ENCODE assay signal across 8 cellular contexts in genomic region chr1:117368116-117369108, GRCh38. TPM values are rescaled to one million over a fixed set of nuclear protein-coding genes. Genes with fewer than 3 reads are reported as not detected.
DNase-seq lines count a peak whose midpoint lies in the region; ATAC-seq and TF ChIP-seq lines count a peak whose summit lies in the region.

No MANE protein-coding gene starts in this region.

- H3K27ac ChIP-seq in SK-N-SH (ENCODE audit: low read depth in 2 of 2, low read length in 1 of 2) = peak overlapping the region in 1 of 2 experiments; percentile 77; a peak in 1 of 4 replicates
- H3K27ac ChIP-seq in neuronal stem cell (replicated peaks; ENCODE audit: low read length) = no peak overlapping the region

- H4K91ac ChIP-seq in neuronal stem cell (ENCODE audit: low read depth, low read length, poor library complexity) = no peak overlapping the region

- H3K79me2 ChIP-seq in SK-N-SH (ENCODE audit: insufficient read depth) = peaks cover 60% of the 10 kb centered on the region

- H2BK5ac ChIP-seq in neuronal stem cell (ENCODE audit: low read length) = no peak overlapping the region

- no peaks in the 10 kb centered on the region for H3K36me3 ChIP-seq in H7 (replicated peaks; ENCODE audit: control insufficient read depth, insufficient read depth, low read length)
- H3K36me3 ChIP-seq in SK-N-SH (replicated peaks in 1 of 2; ENCODE audit: control insufficient read depth in 1 of 2, insufficient read depth in 2 of 2, low read length in 1 of 2) = peaks cover 0 to 2% of the 10 kb centered on the region in 2 experiments
- H3K36me3 ChIP-seq in neuronal stem cell (replicated peaks in 1 of 2; ENCODE audit: control insufficient read depth in 2 of 2, insufficient read depth in 2 of 2, low read length in 2 of 2) = no peaks in the 10 kb centered on the region

- no peaks in the 10 kb centered on the region for H3K9me2 ChIP-seq in SK-N-SH

- TF ChIP-seq EP300 in SK-N-SH (IDR thresholded peaks at IDR 0.05; ENCODE audit: borderline replicate concordance in 1 of 2, low read depth in 1 of 2, low read length in 1 of 2) = no peak

- H4K8ac ChIP-seq in neuronal stem cell (ENCODE audit: low read depth, low read length) = no peak overlapping the region

- H2BK12ac ChIP-seq in neuronal stem cell (ENCODE audit: low read length) = no peak overlapping the region

- H3K9ac ChIP-seq in SK-N-SH (peak overlapping the region; percentile 79), neuronal stem cell (ENCODE audit: low read depth, low read length, poor library complexity) (no peak overlapping the region)

- H3K23ac ChIP-seq in neuronal stem cell (ENCODE audit: low read depth, low read length, poor library complexity) = no peak overlapping the region

- H3K9me3 ChIP-seq in SK-N-SH (no peaks in the 10 kb centered on the region), neuronal stem cell (replicated peaks in 1 of 2; ENCODE audit: control insufficient read depth in 2 of 2, insufficient read depth in 1 of 2, low read depth in 1 of 2, low read length in 2 of 2) (no peaks in the 10 kb centered on the region)

- no peak overlapping the region for H3K4ac ChIP-seq in neuronal stem cell (ENCODE audit: low read length)

- H2AK5ac ChIP-seq in neuronal stem cell (ENCODE audit: low read depth, low read length) = no peak overlapping the region

- no peaks in the 10 kb centered on the region for H3F3A ChIP-seq in SK-N-SH (replicated peaks; ENCODE audit: insufficient read depth)

- peaks cover 41% of the 10 kb centered on the region for H4K20me1 ChIP-seq in SK-N-SH (ENCODE audit: insufficient read depth)

- 3% methylated on average over 19 of the region's 19 CpGs for WGBS in SK-N-SH (ENCODE audit: low lambda C conversion rate)
- no CpG with 5 or more reads among the region's 19 CpGs for WGBS in neuronal stem cell (ENCODE audit: extremely low coverage in 2 of 2, insufficient read length in 2 of 2, insufficient replicate concordance in 1 of 2), 2 donors

- no peak overlapping the region for H3K18ac ChIP-seq in neuronal stem cell (ENCODE audit: low read length)

- peaks cover 2% of the 10 kb centered on the region for H3K79me1 ChIP-seq in neuronal stem cell (ENCODE audit: low read depth, low read length)

- TF ChIP-seq CTCF in SK-N-SH (IDR thresholded peaks at IDR 0.05) = no peak
- TF ChIP-seq CTCF in epithelial cell of proximal tubule (conservative IDR thresholded peaks at IDR 0.05; ENCODE audit: low read depth, low read length) = no peak

- H3K27me3 ChIP-seq in H7 (ENCODE audit: control insufficient read depth, insufficient read depth, low read length) (peaks cover 6% of the 10 kb centered on the region), SK-N-SH (ENCODE audit: insufficient read depth) (no peaks in the 10 kb centered on the region), neuronal stem cell (ENCODE audit: control insufficient read depth in 3 of 3, insufficient read depth in 3 of 3, low read depth in 1 of 3, low read length in 3 of 3) (no peaks in the 10 kb centered on the region)

- CTCF ChIA-PET in SK-N-SH (lab: Yijun Ruan, JAX) = no interaction called here

- no peak for ATAC-seq in GM19328 (IDR thresholded peaks at IDR 0.05; ENCODE audit: unreplicated experiment)

- H3K4me3 ChIP-seq in H7 (ENCODE audit: insufficient read depth, low read depth, low read length) (peak overlapping the region; percentile 82), SK-N-SH (ENCODE audit: low read depth in 2 of 2, low read length in 1 of 2) (peak overlapping the region; percentile 70 to 90), epithelial cell of proximal tubule (ENCODE audit: low read depth, low read length) (peak overlapping the region; percentile 72), neuronal stem cell (ENCODE audit: low read length in 2 of 2) (peak overlapping the region; percentile 87 to 97)

- H2AFZ ChIP-seq in SK-N-SH (ENCODE audit: low read depth) (0 out of 2 replicates have a peak overlapping the region, but pooled peaks have one; percentile 64), neuronal stem cell (ENCODE audit: low read length) (peak overlapping the region; percentile 94)

- no peak overlapping the region for H2BK120ac ChIP-seq in neuronal stem cell (ENCODE audit: low read depth, low read length)

- H3K4me2 ChIP-seq in SK-N-SH = peak overlapping the region; percentile 83
- H3K4me2 ChIP-seq in neuronal stem cell (ENCODE audit: insufficient read depth, low read length, poor library complexity, severe bottlenecking) = peak overlapping the region; percentile 66

- DNase-seq in NCI-H1417 (lab: John Stamatoyannopoulos, UW) (peak; percentile 38 to 58 (median 41)), NCI-H1417 treated with DMSO at 0.1 percent for 48 hours (lab: John Stamatoyannopoulos, UW) (no peak), H7 (no peak), SK-N-SH (no peak), epithelial cell of proximal tubule (ENCODE audit: low read depth) (no peak), neuronal stem cell (ENCODE audit: low spot score) (no peak), GM19238 (ENCODE audit: insufficient read length, low spot score) (no peak)

- no peak overlapping the region for H3K14ac ChIP-seq in neuronal stem cell (ENCODE audit: low read length)

- H3K4me1 ChIP-seq in SK-N-SH (ENCODE audit: control insufficient read depth in 1 of 2, insufficient read depth in 2 of 2, low read depth in 1 of 2, low read length in 1 of 2) (peaks cover 13 to 15% of the 10 kb centered on the region in 2 experiments; a peak in 3 of 4 replicates), neuronal stem cell (ENCODE audit: control insufficient read depth in 2 of 2, insufficient read depth in 1 of 2, low read depth in 1 of 2, low read length in 2 of 2) (peaks cover 2 to 23% of the 10 kb centered on the region in 2 donors)

- no peak overlapping the region for H2BK15ac ChIP-seq in neuronal stem cell (ENCODE audit: low read length)

- POLR2A ChIA-PET in SK-N-SH (lab: Yijun Ruan, JAX) = no interaction called here

- TF ChIP-seq RAD21 in SK-N-SH (IDR thresholded peaks at IDR 0.05; ENCODE audit: low read length) = no peak

TF ChIP-seq in SK-N-SH, 30 proteins besides CTCF, POLR2A, EP300 and RAD21:
- TF ChIP-seq MAX (IDR thresholded peaks at IDR 0.05; ENCODE audit: low read depth) (peak; percentile 26; the same call in 1 of the 2 replicates), RFX5 (IDR thresholded peaks at IDR 0.05; ENCODE audit: low read length) (no peak), MXI1 (IDR thresholded peaks at IDR 0.05; ENCODE audit: low read depth, low read length) (peak; percentile 85)

RNA-seq across cellular contexts. Expression of gene MAN1A2, which starts 1.2 kb away (rescaled TPM):
- 16.0 and 17.8 TPM in 2 replicates for total RNA-seq in H7 (2014; rRNA removed; shearing (Covaris generic))
- 6.0 and 8.7 TPM in 2 replicates for polyA plus RNA-seq in SK-N-SH (2012; rRNA removed)
- polyA plus RNA-seq in SK-N-SH (2012; cell fraction: cytosol; rRNA removed) = 12.3 and 13.2 TPM in 2 replicates
- 3.1 and 7.9 TPM in 2 replicates for polyA plus RNA-seq in SK-N-SH (2012; cell fraction: nucleus; rRNA removed)
- 11.9 and 23.1 TPM in 2 replicates for total RNA-seq in epithelial cell of proximal tubule
- 16.8 TPM for polyA plus RNA-seq in neuronal stem cell (2013, experiment 1 of 2)
- polyA plus RNA-seq in neuronal stem cell (2013, experiment 2 of 2) = 17.6 TPM

Comparison
In these comparisons a context has a peak if more than half of its experiments do, and no peak if none do; other contexts are left out.
1. DNase-seq: peak in NCI-H1417 (3 of 3); none in NCI-H1417 treated with DMSO at 0.1 percent for 48 hours (single experiment), H7 (single experiment), SK-N-SH (single experiment), epithelial cell of proximal tubule (single experiment), neuronal stem cell (single experiment) and GM19238 (single experiment).
2. Peak in every context shown above with its lines, with median percentiles within 50 percentile points of each other: H3K4me3 ChIP-seq.